In genomic region chr16:81657224-81657623, GRCh38 we compare ENCODE assay signal across 20 cellular contexts.
DNase-seq lines count a peak whose midpoint lies in the region; ATAC-seq and TF ChIP-seq lines count a peak whose summit lies in the region.
"Had no signal": no experiment of that assay in that cellular context is flagged by ENCODE, and none has a peak within 500 bp of the region (broad histone marks: within the 10 kb centered on the region; RNA-seq: fewer than 3 reads in every experiment).

No MANE protein-coding gene starts in this region.

- no peak overlapping the region for H2AFZ ChIP-seq in neuronal stem cell (ENCODE audit: low read length)

- no peak for TF ChIP-seq CTCF in foreskin keratinocyte (conservative IDR thresholded peaks at IDR 0.05)

- no peak overlapping the region for H3K23ac ChIP-seq in neuronal stem cell (ENCODE audit: low read depth, low read length, poor library complexity)

- peaks cover 26% of the 10 kb centered on the region for H3K4me1 ChIP-seq in rectal smooth muscle tissue (ENCODE audit: control insufficient read depth, insufficient read depth, low read length)
- peaks cover 11 to 20% of the 10 kb centered on the region in 2 donors for H3K4me1 ChIP-seq in neuronal stem cell (ENCODE audit: control insufficient read depth in 2 of 2, insufficient read depth in 1 of 2, low read depth in 1 of 2, low read length in 2 of 2)
- no peaks in the 10 kb centered on the region for H3K4me1 ChIP-seq in foreskin keratinocyte
- H3K4me1 ChIP-seq: psoas muscle had no signal

- H3K4ac ChIP-seq in neuronal stem cell (ENCODE audit: low read length) = no peak overlapping the region

- no CpG with 5 or more reads among the region's 8 CpGs for WGBS in neuronal stem cell (ENCODE audit: extremely low coverage in 2 of 2, insufficient read length in 2 of 2, insufficient replicate concordance in 1 of 2), 2 donors

- peak overlapping the region; percentile 30 for H3K27ac Mint-ChIP-seq in activated T-helper 17 cell treated with anti-CD3 and anti-CD28 coated beads, Interleukin-2, amount 50 U/mL, for 72 hours

- no peak for DNase-seq in activated gamma-delta T cell treated with Interleukin-2 at 50 U/mL for 16 hours
- DNase-seq in neuronal stem cell (ENCODE audit: low spot score) = no peak
- DNase-seq in foreskin keratinocyte = no peak
- DNase-seq: activated T-cell treated with anti-CD3 and anti-CD28 coated beads, Interleukin-2, amount 50 U/mL, for 1 hour; amniotic stem cell; DMS79 treated with DMSO at 0.1 percent for 48 hours; erythroblast; GOT3; heart right ventricle; naive B cell; NCI-H2081 treated with DMSO at 0.1 percent for 48 hours; psoas muscle had no signal

- H4K8ac ChIP-seq in neuronal stem cell (ENCODE audit: low read depth, low read length) = no peak overlapping the region

- no peaks in the 10 kb centered on the region for H3K9me3 Mint-ChIP-seq in activated T-helper 17 cell treated with anti-CD3 and anti-CD28 coated beads, Interleukin-2, amount 50 U/mL, for 72 hours
- H3K9me3 Mint-ChIP-seq: naive B cell had no signal

- H3K4me3 Mint-ChIP-seq in activated T-helper 17 cell treated with anti-CD3 and anti-CD28 coated beads, Interleukin-2, amount 50 U/mL, for 72 hours = no peak overlapping the region
- H3K4me3 Mint-ChIP-seq: naive B cell had no signal

- no peak overlapping the region for H2AK5ac ChIP-seq in neuronal stem cell (ENCODE audit: low read depth, low read length)

- no peaks in the 10 kb centered on the region for H3K27me3 Mint-ChIP-seq in activated T-helper 17 cell treated with anti-CD3 and anti-CD28 coated beads, Interleukin-2, amount 50 U/mL, for 72 hours
- H3K27me3 Mint-ChIP-seq: naive B cell had no signal

- no peaks in the 10 kb centered on the region for H3K9me3 ChIP-seq in neuronal stem cell (replicated peaks in 1 of 2; ENCODE audit: control insufficient read depth in 2 of 2, insufficient read depth in 1 of 2, low read depth in 1 of 2, low read length in 2 of 2)
- H3K9me3 ChIP-seq: heart right ventricle, psoas muscle, thoracic aorta had no signal

- no peak overlapping the region for H2BK12ac ChIP-seq in neuronal stem cell (ENCODE audit: low read length)

- H2BK15ac ChIP-seq in neuronal stem cell (ENCODE audit: low read length) = no peak overlapping the region

- H2BK120ac ChIP-seq in neuronal stem cell (ENCODE audit: low read depth, low read length) = no peak overlapping the region

- H3K9ac ChIP-seq in rectal smooth muscle tissue (ENCODE audit: low read length) (no peak overlapping the region), neuronal stem cell (ENCODE audit: low read depth, low read length, poor library complexity) (no peak overlapping the region)

- peaks cover 50% of the 10 kb centered on the region for H3K36me3 Mint-ChIP-seq in activated T-helper 17 cell treated with anti-CD3 and anti-CD28 coated beads, Interleukin-2, amount 50 U/mL, for 72 hours (ENCODE audit: low read depth)

- H3K27ac ChIP-seq in rectal smooth muscle tissue (ENCODE audit: low read depth, low read length) (peak overlapping the region; percentile 93), neuronal stem cell (replicated peaks; ENCODE audit: low read length) (no peak overlapping the region), foreskin keratinocyte (no peak overlapping the region)
- H3K27ac ChIP-seq: coronary artery, psoas muscle, thoracic aorta had no signal

- H3K14ac ChIP-seq in neuronal stem cell (ENCODE audit: low read length) = no peak overlapping the region

- H4K91ac ChIP-seq in neuronal stem cell (ENCODE audit: low read depth, low read length, poor library complexity) = no peak overlapping the region

- H3K18ac ChIP-seq in neuronal stem cell (ENCODE audit: low read length) = no peak overlapping the region

- ATAC-seq in GM18867 (IDR thresholded peaks at IDR 0.05; ENCODE audit: unreplicated experiment) = peak; percentile 81
- peak; percentile 71 for ATAC-seq in HG02870 (IDR thresholded peaks at IDR 0.05; ENCODE audit: unreplicated experiment)
- ATAC-seq in activated T-helper 17 cell treated with anti-CD3 and anti-CD28 coated beads, Interleukin-2, amount 50 U/mL, for 72 hours (replicated peaks) = no peak
- ATAC-seq in foreskin keratinocyte = no peak
- no peak for ATAC-seq in HG02973 (IDR thresholded peaks at IDR 0.05; ENCODE audit: unreplicated experiment)
- ATAC-seq: heart right ventricle, psoas muscle, Right ventricle myocardium inferior had no signal

- H3K4me3 ChIP-seq in rectal smooth muscle tissue (ENCODE audit: low read length) (no peak overlapping the region), neuronal stem cell (ENCODE audit: low read length in 2 of 2) (no peak overlapping the region)
- H3K4me3 ChIP-seq: coronary artery, heart right ventricle, psoas muscle, thoracic aorta had no signal

- no peaks in the 10 kb centered on the region for H3K27me3 ChIP-seq in rectal smooth muscle tissue (ENCODE audit: control insufficient read depth, insufficient read depth, low read length)
- H3K27me3 ChIP-seq in neuronal stem cell (ENCODE audit: control insufficient read depth in 3 of 3, insufficient read depth in 3 of 3, low read depth in 1 of 3, low read length in 3 of 3) = no peaks in the 10 kb centered on the region
- no peaks in the 10 kb centered on the region for H3K27me3 ChIP-seq in foreskin keratinocyte
- H3K27me3 ChIP-seq: heart right ventricle had no signal

- H2BK5ac ChIP-seq in neuronal stem cell (ENCODE audit: low read length) = no peak overlapping the region

- no peak overlapping the region for H3K4me2 ChIP-seq in neuronal stem cell (ENCODE audit: insufficient read depth, low read length, poor library complexity, severe bottlenecking)

- H3K36me3 ChIP-seq in rectal smooth muscle tissue (ENCODE audit: control insufficient read depth, insufficient read depth, low read length) (peaks cover 14% of the 10 kb centered on the region), neuronal stem cell (replicated peaks in 1 of 2; ENCODE audit: control insufficient read depth in 2 of 2, insufficient read depth in 2 of 2, low read length in 2 of 2) (peaks cover 5 to 59% of the 10 kb centered on the region in 2 donors)

- peaks cover 1% of the 10 kb centered on the region for H3K79me1 ChIP-seq in neuronal stem cell (ENCODE audit: low read depth, low read length)

- H3K4me1 Mint-ChIP-seq in activated T-helper 17 cell treated with anti-CD3 and anti-CD28 coated beads, Interleukin-2, amount 50 U/mL, for 72 hours = peaks cover 10% of the 10 kb centered on the region

Comparison
In these comparisons a context has a peak if more than half of its experiments do, and no peak if none do; other contexts are left out.
1. ATAC-seq: peak in GM18867 (single experiment) and HG02870 (single experiment); none in activated T-helper 17 cell treated with anti-CD3 and anti-CD28 coated beads, Interleukin-2, amount 50 U/mL, for 72 hours (single experiment), foreskin keratinocyte (single experiment) and HG02973 (single experiment).